14 cellular contexts compared by ENCODE assay signal in genomic region chr18:46416706-46417638, GRCh38.
DNase-seq lines count a peak whose midpoint lies in the region; ATAC-seq, FAIRE-seq and TF ChIP-seq lines count a peak whose summit lies in the region.
"Had no signal": no experiment of that assay in that cellular context is flagged by ENCODE, and none has a peak within 500 bp of the region (broad histone marks: within the 10 kb centered on the region; RNA-seq: fewer than 3 reads in every experiment).

No MANE protein-coding gene starts in this region.

- intact Hi-C loops in activated CD4-positive, alpha-beta T cell treated with anti-CD3 and anti-CD28 coated beads for 36 hours (cut with DNase I, micrococcal nuclease) = no loop called here
- intact Hi-C loops in HCT116 (cut with micrococcal nuclease) = no loop called here
- intact Hi-C loops in testis (cut with DNase I; ENCODE audit: low total_unique reads) = no loop called here

- H3K27me3 ChIP-seq in HCT116 (ENCODE audit: insufficient read depth, low read length) (no peaks in the 10 kb centered on the region), parathyroid adenoma (ENCODE audit: control insufficient read depth, insufficient read depth, low read length) (no peaks in the 10 kb centered on the region), testis (no peaks in the 10 kb centered on the region)
- H3K27me3 ChIP-seq: BLaER1 treated with 17β-estradiol and CSF1 and Interleukin-3, amounts not matched to agents 10 nM and 100 nM; cardiac muscle cell; heart right ventricle had no signal

- H3K27me3 Mint-ChIP-seq in activated CD4-positive, alpha-beta T cell treated with anti-CD3 and anti-CD28 coated beads for 36 hours = no peaks in the 10 kb centered on the region
- H3K27me3 Mint-ChIP-seq: naive thymus-derived CD4-positive, alpha-beta T cell had no signal

- no peak overlapping the region for H3K27ac Mint-ChIP-seq in activated CD4-positive, alpha-beta T cell treated with anti-CD3 and anti-CD28 coated beads for 36 hours
- H3K27ac Mint-ChIP-seq: naive thymus-derived CD4-positive, alpha-beta T cell had no signal

- CTCF ChIA-PET in activated CD4-positive, alpha-beta T cell treated with anti-CD3 and anti-CD28 coated beads for 36 hours (lab: Charles Lee) = interaction anchor here (0.6 kb wide), 2 partner anchors 129 to 533 kb away, joined by 3 read pairs; no protein-coding TSS in a partner anchor
- CTCF ChIA-PET in HCT116 (lab: Charles Lee) = no interaction called here

- no peak for TF ChIP-seq RAD21 in HCT116 (IDR thresholded peaks at IDR 0.05; ENCODE audit: low read depth)

- no peak overlapping the region for H3K27ac ChIP-seq in HCT116 (ENCODE audit: low read depth, low read length)
- H3K27ac ChIP-seq in parathyroid adenoma = peak overlapping the region; percentile 25
- no peak overlapping the region for H3K27ac ChIP-seq in testis
- H3K27ac ChIP-seq: BLaER1 treated with 17β-estradiol and CSF1 and Interleukin-3, amounts not matched to agents 10 nM and 100 nM; cardiac muscle cell; HL-60 had no signal

- H2AFZ ChIP-seq in HCT116 (ENCODE audit: low read depth, low read length, poor library complexity, severe bottlenecking) (no peak overlapping the region), parathyroid adenoma (no peak overlapping the region)

- TF ChIP-seq CTCF in HCT116 (IDR thresholded peaks at IDR 0.05 in 2 of 3, conservative IDR thresholded peaks at IDR 0.05 in 1 of 3; ENCODE audit: borderline replicate concordance in 1 of 3, insufficient read depth in 1 of 3, low read depth in 2 of 3, low read length in 2 of 3) = no peak
- no peak for TF ChIP-seq CTCF in parathyroid adenoma (IDR thresholded peaks at IDR 0.05)
- no peak for TF ChIP-seq CTCF in testis (IDR thresholded peaks at IDR 0.05)

- BruUV-seq in HCT116 (replicated peaks; lab: Mats Ljungman, UMichigan) = no TSS peak

- H3K9me3 ChIP-seq in HCT116 (ENCODE audit: control insufficient read depth in 1 of 2, insufficient read depth in 1 of 2, low read depth in 1 of 2, low read length in 2 of 2) (no peaks in the 10 kb centered on the region), parathyroid adenoma (ENCODE audit: control insufficient read depth, low read length) (no peaks in the 10 kb centered on the region), testis (no peaks in the 10 kb centered on the region)
- H3K9me3 ChIP-seq: BLaER1 treated with 17β-estradiol and CSF1 and Interleukin-3, amounts not matched to agents 10 nM and 100 nM; heart right ventricle had no signal

- peak; percentile 75 for ATAC-seq in activated CD4-positive, alpha-beta T cell treated with anti-CD3 and anti-CD28 coated beads for 36 hours
- ATAC-seq in HCT116 = peak; percentile 94
- ATAC-seq: heart right ventricle; naive thymus-derived CD4-positive, alpha-beta T cell had no signal

- peaks cover 0 to 6% of the 10 kb centered on the region in 2 experiments; a peak in 1 of 4 replicates for H3K4me1 ChIP-seq in HCT116 (ENCODE audit: control insufficient read depth in 1 of 2, insufficient read depth in 2 of 2, low read length in 2 of 2)
- H3K4me1 ChIP-seq in parathyroid adenoma = peaks cover 59% of the 10 kb centered on the region
- H3K4me1 ChIP-seq in testis = peaks cover 15% of the 10 kb centered on the region

- DNase-seq in activated CD4-positive, alpha-beta T cell treated with anti-CD3 and anti-CD28 coated beads for 36 hours = peak; percentile 17
- DNase-seq in activated CD4-positive, alpha-beta T cell treated with anti-CD3 and anti-CD28 coated beads, Interleukin-2, amount 50 U/mL, for 4 hours = no peak
- peak; percentile 28 for DNase-seq in HCT116 (ENCODE audit: low read depth, low spot score)
- peak; percentile 30 for DNase-seq in NCI-H446 treated with DMSO at 0.1 percent for 48 hours (lab: John Stamatoyannopoulos, UW)
- DNase-seq in islet precursor cell = no peak
- DNase-seq in testis = no peak
- DNase-seq in frontal cortex (ENCODE audit: low spot score in 2 of 2) = no peak
- DNase-seq: activated CD4-positive, alpha-beta T cell treated with anti-CD3 and anti-CD28 coated beads, Interleukin-2, amount 50 U/mL, for 48 hours; heart right ventricle; naive thymus-derived CD4-positive, alpha-beta T cell had no signal

- TF ChIP-seq POLR2A in HCT116 (IDR thresholded peaks at IDR 0.05; ENCODE audit: borderline replicate concordance, extremely low read depth, insufficient read depth, insufficient read length) (no peak), testis (IDR thresholded peaks at IDR 0.05) (no peak)

- no peaks in the 10 kb centered on the region for H4K20me1 ChIP-seq in HCT116 (ENCODE audit: insufficient read depth)

- no peak overlapping the region for H3K9ac ChIP-seq in HCT116 (ENCODE audit: low read length)
- H3K9ac ChIP-seq in parathyroid adenoma = no peak overlapping the region
- H3K9ac ChIP-seq: BLaER1 treated with 17β-estradiol and CSF1 and Interleukin-3, amounts not matched to agents 10 nM and 100 nM had no signal

- RAD21 ChIA-PET in HCT116 (lab: Charles Lee; ENCODE audit: low non-redundant PET in 1 of 2, low total read pairs in 2 of 2, uncharacterized antibody in 2 of 2, unreplicated experiment in 2 of 2) = no interaction called here

- peaks cover under 1% of the 10 kb centered on the region for H3K4me1 Mint-ChIP-seq in activated CD4-positive, alpha-beta T cell treated with anti-CD3 and anti-CD28 coated beads for 36 hours

- H3K79me2 ChIP-seq in HCT116 (ENCODE audit: insufficient read depth, low read length) = no peaks in the 10 kb centered on the region
- no peaks in the 10 kb centered on the region for H3K79me2 ChIP-seq in parathyroid adenoma

- POLR2A ChIA-PET in activated CD4-positive, alpha-beta T cell treated with anti-CD3 and anti-CD28 coated beads for 36 hours (lab: Charles Lee) = no interaction called here
- POLR2A ChIA-PET in HCT116 (lab: Charles Lee) = no interaction called here

- H3K36me3 Mint-ChIP-seq in activated CD4-positive, alpha-beta T cell treated with anti-CD3 and anti-CD28 coated beads for 36 hours (ENCODE audit: low read depth) = no peaks in the 10 kb centered on the region
- H3K36me3 Mint-ChIP-seq: naive thymus-derived CD4-positive, alpha-beta T cell had no signal

- H3K9me2 ChIP-seq in HCT116 (ENCODE audit: insufficient read depth) = no peaks in the 10 kb centered on the region

- no peak overlapping the region for H3K4me3 ChIP-seq in HCT116 (replicated peaks in 1 of 2; ENCODE audit: low read depth in 1 of 2, low read length in 2 of 2)
- no peak overlapping the region for H3K4me3 ChIP-seq in parathyroid adenoma (ENCODE audit: low read depth, low read length)
- no peak overlapping the region for H3K4me3 ChIP-seq in testis
- H3K4me3 ChIP-seq: BLaER1 treated with 17β-estradiol and CSF1 and Interleukin-3, amounts not matched to agents 10 nM and 100 nM; cardiac muscle cell; heart right ventricle had no signal

- no peaks in the 10 kb centered on the region for H3K9me3 Mint-ChIP-seq in activated CD4-positive, alpha-beta T cell treated with anti-CD3 and anti-CD28 coated beads for 36 hours (ENCODE audit: low read depth)
- H3K9me3 Mint-ChIP-seq: naive thymus-derived CD4-positive, alpha-beta T cell had no signal

- H3K36me3 ChIP-seq in HCT116 (ENCODE audit: control insufficient read depth in 1 of 2, insufficient read depth in 2 of 2, low read length in 2 of 2) (no peaks in the 10 kb centered on the region), parathyroid adenoma (ENCODE audit: control insufficient read depth, insufficient read depth, low read length) (no peaks in the 10 kb centered on the region), testis (ENCODE audit: low read depth, missing control alignments) (no peaks in the 10 kb centered on the region)
- H3K36me3 ChIP-seq: cardiac muscle cell, heart right ventricle had no signal

- H3K4me3 Mint-ChIP-seq in activated CD4-positive, alpha-beta T cell treated with anti-CD3 and anti-CD28 coated beads for 36 hours = no peak overlapping the region
- H3K4me3 Mint-ChIP-seq: naive thymus-derived CD4-positive, alpha-beta T cell had no signal

- WGBS in testis, 2 donors = 94 to 95% methylated on average over 4 of the region's 4 CpGs

- no peak for FAIRE-seq in frontal cortex (lab: Jason Lieb, UNC)

- H3K4me2 ChIP-seq in HCT116 (ENCODE audit: low read length) (no peak overlapping the region), parathyroid adenoma (ENCODE audit: low read length) (no peak overlapping the region)

TF ChIP-seq in HCT116, 20 proteins besides CTCF, POLR2A, EP300 and RAD21:
- TF ChIP-seq SP1 (IDR thresholded peaks at IDR 0.05; ENCODE audit: low read depth) (peak; percentile 29; the same call in 1 of the 2 replicates), SRF (IDR thresholded peaks at IDR 0.05; ENCODE audit: low read depth) (0 out of 2 replicates have a peak, but pooled peaks have one; percentile 35), ELF1 (IDR thresholded peaks at IDR 0.05; ENCODE audit: borderline replicate concordance, low read depth) (no peak), REST (IDR thresholded peaks at IDR 0.05; ENCODE audit: low read depth) (no peak)

Comparison
In these comparisons a context has a peak if more than half of its experiments do, and no peak if none do; other contexts are left out.
1. DNase-seq: peak in activated CD4-positive, alpha-beta T cell treated with anti-CD3 and anti-CD28 coated beads for 36 hours (single experiment), HCT116 (single experiment) and NCI-H446 treated with DMSO at 0.1 percent for 48 hours (single experiment); none in activated CD4-positive, alpha-beta T cell treated with anti-CD3 and anti-CD28 coated beads, Interleukin-2, amount 50 U/mL, for 4 hours (0 of 2), islet precursor cell (single experiment), testis (single experiment) and frontal cortex (0 of 2).